In genomic region chr9:120636194-120636957, GRCh38 we compare ENCODE assay signal across 1 cellular context.
A peak's percentile ranks its signal among the peaks of the same experiment; 100 is the strongest.
TF ChIP-seq lines count a peak whose summit lies in the region.

No MANE protein-coding gene starts in this region.

TF ChIP-seq in IMR-90, 13 proteins besides CTCF, POLR2A, EP300 and RAD21 (continued from another document):
- no peak for TF ChIP-seq NFE2L2 (IDR thresholded peaks at IDR 0.05; ENCODE audit: low read depth, low read length)
- no peak for TF ChIP-seq CEBPB (IDR thresholded peaks at IDR 0.05; ENCODE audit: low read depth, low read length)
- no peak for TF ChIP-seq MXI1 (IDR thresholded peaks at IDR 0.05; ENCODE audit: borderline replicate concordance, low read depth, low read length)
- TF ChIP-seq USF2 (IDR thresholded peaks at IDR 0.05; ENCODE audit: low read depth, low read length), result no peak
- no peak for TF ChIP-seq RFX5 (IDR thresholded peaks at IDR 0.05; ENCODE audit: low read depth, low read length)
- TF ChIP-seq SMC3 (IDR thresholded peaks at IDR 0.05; ENCODE audit: low read depth, low read length), result no peak
- peak; percentile 21; the same call in 1 of the 2 replicates for TF ChIP-seq MAFK (IDR thresholded peaks at IDR 0.05; ENCODE audit: low read depth, low read length)
- TF ChIP-seq BHLHE40 (IDR thresholded peaks at IDR 0.05; ENCODE audit: low read depth, low read length), result no peak
